In the genomic region with DNA sequence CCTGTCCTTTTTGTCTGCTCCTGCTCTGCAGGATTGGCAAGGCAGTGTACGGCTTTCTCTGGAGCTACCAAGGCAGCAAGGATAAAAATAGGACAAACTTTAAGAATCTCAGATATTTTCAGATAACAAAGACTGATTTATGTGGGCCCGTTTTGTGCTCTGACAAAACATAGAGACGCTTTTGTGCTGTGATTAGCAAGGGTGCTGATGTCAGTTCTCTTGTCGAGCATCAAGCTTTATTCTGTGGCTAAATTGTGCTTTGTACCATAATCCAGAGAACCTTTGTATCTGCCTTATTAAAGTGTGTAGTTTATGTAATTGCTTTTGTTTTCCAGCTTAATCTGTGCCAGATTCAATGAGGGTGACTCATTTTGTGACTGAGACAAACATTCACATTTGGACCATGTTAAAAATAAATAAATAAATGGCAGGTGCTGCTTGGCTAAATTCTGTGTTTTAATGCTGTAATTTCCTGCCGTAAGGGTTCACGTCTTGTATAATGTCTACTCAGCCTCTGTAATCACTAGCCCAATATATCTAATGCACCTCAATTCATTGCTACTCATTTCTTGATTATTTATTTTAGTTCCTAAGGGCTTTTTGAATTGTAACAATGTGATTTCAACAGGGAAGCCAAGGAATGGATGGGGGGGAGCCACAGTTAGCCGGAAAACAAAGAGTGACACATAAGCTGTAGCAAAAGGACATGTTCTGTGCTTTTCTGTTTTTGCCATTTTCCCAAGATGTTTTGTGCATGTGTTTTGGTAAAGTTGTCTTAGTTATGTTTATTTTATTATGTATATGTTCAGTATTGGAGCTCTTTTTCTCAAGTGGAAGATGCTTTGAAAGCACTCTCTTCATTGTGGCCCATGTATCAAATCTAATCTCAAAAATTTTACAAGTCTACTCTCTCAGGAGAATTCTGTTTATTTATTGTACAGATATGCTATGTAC, we compare ENCODE assay signal across 8 cellular contexts.
DNase-seq lines count a peak whose midpoint lies in the region; ATAC-seq and TF ChIP-seq lines count a peak whose summit lies in the region.
"Had no signal": no experiment of that assay in that cellular context is flagged by ENCODE, and none has a peak within 500 bp of the region (broad histone marks: within the 10 kb centered on the region; RNA-seq: fewer than 3 reads in every experiment).

No MANE protein-coding gene starts in this region.

- peak in 1 of 2 donors; percentile 61 for ATAC-seq in upper lobe of left lung (ENCODE audit: low FRiP score in 2 of 2)

- no peaks in the 10 kb centered on the region for H3K36me3 ChIP-seq in endocrine pancreas (ENCODE audit: control insufficient read depth, insufficient read depth, low read length)
- peaks cover 0 to 15% (median 5%) of the 10 kb centered on the region in 4 donors for H3K36me3 ChIP-seq in upper lobe of left lung

- TF ChIP-seq CTCF in upper lobe of left lung (IDR thresholded peaks at IDR 0.05) = no peak

- no peaks in the 10 kb centered on the region for H3K9me3 ChIP-seq in endocrine pancreas (ENCODE audit: control insufficient read depth, low read length)
- no peaks in the 10 kb centered on the region for H3K9me3 ChIP-seq in upper lobe of left lung

- H3K4me3 ChIP-seq in endocrine pancreas (ENCODE audit: control insufficient read depth, insufficient read depth, low read length) = peak overlapping the region; percentile 25
- H3K4me3 ChIP-seq in upper lobe of left lung = no peak overlapping the region

- no peak for TF ChIP-seq EP300 in upper lobe of left lung (IDR thresholded peaks at IDR 0.05)

- H3K27ac ChIP-seq in upper lobe of left lung = peak overlapping the region in 3 of 4 donors; percentile 7 to 44 (median 20)
- H3K27ac ChIP-seq: RWPE1 had no signal

- no peak for TF ChIP-seq POLR2A in upper lobe of left lung (IDR thresholded peaks at IDR 0.05)

- WGBS in upper lobe of left lung, 2 donors = 42 to 58% methylated on average over 7 of the region's 7 CpGs

- DNase-seq in NCI-H2081 treated with DMSO at 0.1 percent for 48 hours (lab: John Stamatoyannopoulos, UW) (peak; percentile 71), midbrain (lab: John Stamatoyannopoulos, UW) (peak; percentile 91), upper lobe of left lung (no peak), OCI-M2 (lab: John Stamatoyannopoulos, UW; ENCODE audit: unreplicated experiment) (no peak), T-helper 9 cell (no peak), occipital lobe (lab: John Stamatoyannopoulos, UW) (no peak)

- H3K4me1 ChIP-seq in endocrine pancreas (ENCODE audit: control insufficient read depth, insufficient read depth, low read length) (no peaks in the 10 kb centered on the region), upper lobe of left lung (peaks cover 31 to 42% (median 40%) of the 10 kb centered on the region in 4 donors)

- H3K9ac ChIP-seq in endocrine pancreas (ENCODE audit: control insufficient read depth, insufficient read depth, low read length) = no peak overlapping the region

- no peaks in the 10 kb centered on the region for H3K27me3 ChIP-seq in endocrine pancreas (ENCODE audit: control insufficient read depth, insufficient read depth, low read length)
- H3K27me3 ChIP-seq in upper lobe of left lung = no peaks in the 10 kb centered on the region

Comparison
In these comparisons a context has a peak if more than half of its experiments do, and no peak if none do; other contexts are left out.
1. DNase-seq: peak in NCI-H2081 treated with DMSO at 0.1 percent for 48 hours (single experiment) and midbrain (single experiment); none in upper lobe of left lung (0 of 2), OCI-M2 (single experiment), T-helper 9 cell (single experiment) and occipital lobe (single experiment).